In the genomic region with DNA sequence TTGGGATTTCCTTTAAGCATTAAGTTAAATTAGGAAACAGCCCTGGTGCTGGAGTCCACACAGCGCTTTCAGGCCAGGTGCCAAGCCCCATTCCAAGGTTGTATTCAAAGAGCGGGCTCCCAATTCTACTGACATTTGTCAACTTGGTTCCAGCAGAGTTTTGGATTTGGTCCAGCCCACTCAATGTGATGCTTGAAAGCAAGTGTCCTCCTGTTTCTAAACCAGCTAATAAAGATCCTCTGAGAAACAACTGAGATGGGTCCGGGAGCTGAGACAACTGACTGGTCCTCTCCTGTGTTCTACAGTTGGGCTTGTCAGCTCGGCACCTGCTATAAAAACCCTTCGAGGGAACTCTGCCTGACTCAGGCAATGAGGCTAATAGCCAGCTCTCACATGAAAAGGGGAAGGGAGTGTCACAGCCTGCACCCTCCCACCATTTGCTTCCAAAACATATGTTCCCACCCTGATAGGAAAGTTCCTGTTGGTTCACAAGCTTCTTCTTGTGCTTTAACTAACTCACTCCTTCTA, we compare ENCODE assay signal across 8 cellular contexts. TPM values are rescaled to one million over a fixed set of nuclear protein-coding genes. Genes with fewer than 3 reads are reported as not detected.
A peak's percentile ranks its signal among the peaks of the same experiment; 100 is the strongest.
DNase-seq lines count a peak whose midpoint lies in the region; ATAC-seq and TF ChIP-seq lines count a peak whose summit lies in the region.

No MANE protein-coding gene starts in this region.

- no peaks in the 10 kb centered on the region for H3K9me3 ChIP-seq in endodermal cell (ENCODE audit: control insufficient read depth, low read length)

- H3K4me1 ChIP-seq in endodermal cell (ENCODE audit: control insufficient read depth, insufficient read depth, low read length), result no peaks in the 10 kb centered on the region

- DNase-seq in NCI-H2107 treated with DMSO at 0.1 percent for 48 hours (lab: John Stamatoyannopoulos, UW; ENCODE audit: unreplicated experiment) (peak; percentile 63), NCI-H2107 (lab: John Stamatoyannopoulos, UW) (no peak), NCI-H69 (lab: John Stamatoyannopoulos, UW) (peak; percentile 89), endodermal cell (peak; percentile 44), sciatic nerve (ENCODE audit: low spot score) (no peak), NCI-H82 (lab: John Stamatoyannopoulos, UW) (no peak)

- no peak overlapping the region for H3K4me3 Mint-ChIP-seq in endodermal cell

- TF ChIP-seq CTCF in endodermal cell (conservative IDR thresholded peaks at IDR 0.05), result no peak

- H3K36me3 ChIP-seq in endodermal cell (ENCODE audit: control insufficient read depth, insufficient read depth, low read length), result no peaks in the 10 kb centered on the region

- peak; percentile 49 for ATAC-seq in sciatic nerve
- no peak for ATAC-seq in GM21576 (IDR thresholded peaks at IDR 0.05; ENCODE audit: unreplicated experiment)
- ATAC-seq in HG03442 (IDR thresholded peaks at IDR 0.05; ENCODE audit: unreplicated experiment), result no peak

- 91 to 95% methylated on average over 2 to 5 of the region's 5 CpGs for WGBS in endodermal cell (ENCODE audit: insufficient coverage in 1 of 2, insufficient read length in 1 of 2), 2 experiments

- H3K4me3 ChIP-seq in endodermal cell (ENCODE audit: low read length), result no peak overlapping the region

- intact Hi-C loops in sciatic nerve (cut with DNase I), result no loop called here

- H3K27ac ChIP-seq in endodermal cell (ENCODE audit: low read depth, low read length), result no peak overlapping the region

- H3K9me3 Mint-ChIP-seq in endodermal cell, result peaks cover 3% of the 10 kb centered on the region

- H3K36me3 Mint-ChIP-seq in endodermal cell (ENCODE audit: low read depth), result peaks cover 1% of the 10 kb centered on the region

- no peaks in the 10 kb centered on the region for H3K27me3 Mint-ChIP-seq in endodermal cell (ENCODE audit: insufficient read depth)

- H3K27ac Mint-ChIP-seq in endodermal cell, result no peak overlapping the region

- H3K27me3 ChIP-seq in endodermal cell (ENCODE audit: control insufficient read depth, insufficient read depth, low read length, poor library complexity, severe bottlenecking), result no peaks in the 10 kb centered on the region

- no peaks in the 10 kb centered on the region for H3K4me1 Mint-ChIP-seq in endodermal cell

- no peak overlapping the region for H3K9ac ChIP-seq in endodermal cell (ENCODE audit: extremely low read depth, low read length, poor library complexity, severe bottlenecking)

RNA-seq across cellular contexts. Expression of gene ERN1, which starts 11.4 kb away (rescaled TPM):
- total RNA-seq in endodermal cell, result 10 to 100 TPM in 1 of 2 donors, 1 to 10 TPM in 1; 9.0 to 13.7 TPM
- polyA plus RNA-seq in endodermal cell (2013, experiment 1 of 2), result 3.0 TPM
- 3.6 TPM for polyA plus RNA-seq in endodermal cell (2013, experiment 2 of 2)
- 22.2 TPM for total RNA-seq in sciatic nerve

Comparison
In these comparisons a context has a peak if more than half of its experiments do, and no peak if none do; other contexts are left out.
1. DNase-seq: peak in NCI-H2107 treated with DMSO at 0.1 percent for 48 hours (single experiment), NCI-H69 (single experiment) and endodermal cell (single experiment); none in NCI-H2107 (single experiment), sciatic nerve (single experiment) and NCI-H82 (single experiment).